ENCODE assay signal across 8 cellular contexts in genomic region chr2:171922230-171923022, GRCh38. TPM values are rescaled to one million over a fixed set of nuclear protein-coding genes. Genes with fewer than 3 reads are reported as not detected.
DNase-seq lines count a peak whose midpoint lies in the region; ATAC-seq and TF ChIP-seq lines count a peak whose summit lies in the region.

A gene with protein sequence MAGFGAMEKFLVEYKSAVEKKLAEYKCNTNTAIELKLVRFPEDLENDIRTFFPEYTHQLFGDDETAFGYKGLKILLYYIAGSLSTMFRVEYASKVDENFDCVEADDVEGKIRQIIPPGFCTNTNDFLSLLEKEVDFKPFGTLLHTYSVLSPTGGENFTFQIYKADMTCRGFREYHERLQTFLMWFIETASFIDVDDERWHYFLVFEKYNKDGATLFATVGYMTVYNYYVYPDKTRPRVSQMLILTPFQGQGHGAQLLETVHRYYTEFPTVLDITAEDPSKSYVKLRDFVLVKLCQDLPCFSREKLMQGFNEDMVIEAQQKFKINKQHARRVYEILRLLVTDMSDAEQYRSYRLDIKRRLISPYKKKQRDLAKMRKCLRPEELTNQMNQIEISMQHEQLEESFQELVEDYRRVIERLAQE (plus strand): TSS chr2:171922461. CDS start chr2:171922501, 40 bp downstream.

- H3F3A ChIP-seq in PC-9 (ENCODE audit: insufficient read depth, low read depth), result peaks cover 26% of the 10 kb centered on the region

- peaks cover 10% of the 10 kb centered on the region; the same call in 1 of the 2 replicates for H4K20me1 ChIP-seq in PC-9 (ENCODE audit: insufficient read depth)

- POLR2A ChIA-PET in PC-9 (lab: Charles Lee; ENCODE audit: unreplicated experiment), result interaction anchor here (0.5 to 1.0 kb wide), 13 partner anchors 8 to 1106 kb away, joined by 3 to 6 read pairs (median 3); partner anchors contain the start of genes DLX2, DYNC1I2 and GAD1

- BruUV-seq in PC-9 (replicated peaks; lab: Mats Ljungman, UMichigan), result TSS peak; percentile 64

- H3K9me2 ChIP-seq in PC-9 (ENCODE audit: insufficient read depth), result no peaks in the 10 kb centered on the region

- H3K27ac ChIP-seq in PC-9, result peak within 1 kb of the TSS; percentile 52

- H3K27me3 ChIP-seq in PC-9 (ENCODE audit: insufficient read depth, low read depth), result no peaks in the 10 kb centered on the region

- TF ChIP-seq CTCF in PC-9 (conservative IDR thresholded peaks at IDR 0.05), result no peak
- TF ChIP-seq CTCF in epithelial cell of proximal tubule (conservative IDR thresholded peaks at IDR 0.05; ENCODE audit: low read depth, low read length), result no peak

- intact Hi-C loops in PC-9 (cut with micrococcal nuclease; ENCODE audit: unreplicated experiment), result loop anchor here (1.0 to 5.0 kb wide), 8 partner anchors 28 to 543 kb away; partner anchors contain the start of genes DLX2, METAP1D and SLC25A12

- peak within 1 kb of the TSS; percentile 86 for H3K4me2 ChIP-seq in PC-9

- peak; percentile 98 for ATAC-seq in GM21619 (IDR thresholded peaks at IDR 0.05; ENCODE audit: unreplicated experiment)

- CTCF ChIA-PET in PC-9 (lab: Charles Lee), result interaction anchor here (0.7 to 1.6 kb wide), 3 partner anchors 19 to 177 kb away, joined by 3 read pairs; no protein-coding TSS in a partner anchor

- H3K4me1 ChIP-seq in PC-9 (replicated peaks; ENCODE audit: insufficient read depth), result peaks cover 25% of the 10 kb centered on the region

- peak within 1 kb of the TSS; percentile 94 for H2AFZ ChIP-seq in PC-9

- peaks cover 29% of the 10 kb centered on the region for H3K36me3 ChIP-seq in PC-9 (ENCODE audit: low read depth)

- H3K4me3 ChIP-seq in Jurkat, Clone E6-1 (ENCODE audit: low read length), result peak within 1 kb of the TSS; percentile 91
- H3K4me3 ChIP-seq in PC-9, result peak within 1 kb of the TSS; percentile 68
- H3K4me3 ChIP-seq in epithelial cell of proximal tubule (ENCODE audit: low read depth, low read length), result peak within 1 kb of the TSS; percentile 67

- H3K9me3 ChIP-seq in PC-9 (ENCODE audit: insufficient read depth, low read depth), result no peaks in the 10 kb centered on the region

- DNase-seq in DMS153 (lab: John Stamatoyannopoulos, UW) (peak; percentile 96), PC-9 (peak; percentile 98 to 100), epithelial cell of proximal tubule (ENCODE audit: low read depth) (peak; percentile 69), mucosa of gallbladder (ENCODE audit: low spot score) (peak; percentile 98)
- DNase-seq in Jurkat, Clone E6-1 (ENCODE audit: low read depth, low spot score), result peak; percentile 96
- DNase-seq in activated T-cell treated with anti-CD3 and anti-CD28 coated beads, Interleukin-2, amount 50 U/mL, for 1 hour, result peak; percentile 98
- peak; percentile 94 to 99 for DNase-seq in stimulated activated CD8-positive, alpha-beta memory T cell treated with anti-CD3 and anti-CD28 coated beads, Interleukin-4, amount 100 ng/mL, for 4 hours (ENCODE audit: low read depth in 2 of 2, low spot score in 1 of 2)

- H3K79me2 ChIP-seq in PC-9 (ENCODE audit: low read depth), result peaks cover 48% of the 10 kb centered on the region

RNA-seq across cellular contexts. Expression of the gene that starts here (rescaled TPM):
- polyA plus RNA-seq in Jurkat, Clone E6-1 (2012; ENCODE audit: insufficient read depth, insufficient read length), result 112 TPM
- 96.4 and 132 TPM in 2 replicates for total RNA-seq in PC-9 (2021)
- 68.9 and 71.5 TPM in 2 replicates for total RNA-seq in epithelial cell of proximal tubule
- 24.3 TPM for total RNA-seq in mucosa of gallbladder

Comparison
In these comparisons a context has a peak if more than half of its experiments do, and no peak if none do; other contexts are left out.
1. Peak in every context shown above with its lines: DNase-seq, ATAC-seq, H3K4me3 ChIP-seq and H3K27ac ChIP-seq.